In genomic region chr1:58903450-58904298, GRCh38 we compare ENCODE assay signal across 8 cellular contexts.
DNase-seq lines count a peak whose midpoint lies in the region; ATAC-seq, FAIRE-seq and TF ChIP-seq lines count a peak whose summit lies in the region.

No MANE protein-coding gene starts in this region.

- peak overlapping the region; percentile 45 for H3K4me3 ChIP-seq in fibroblast of mammary gland (ENCODE audit: control insufficient read depth, low read depth, low read length)

- H3K27ac Mint-ChIP-seq in activated T-helper 2 cell treated with anti-CD3 and anti-CD28 coated beads, Interferon-gamma antibody, Interleukin-2, Interleukin-4, amounts not matched to agents 10 μg/mL and 5 μg/mL and 100 μg/mL, durations not matched to agents 14 hours and 24 hours and 36 hours, result peak overlapping the region; percentile 79
- peak overlapping the region; percentile 71 to 88 (median 82) for H3K27ac Mint-ChIP-seq in naive thymus-derived CD8-positive, alpha-beta T cell
- peak overlapping the region; percentile 96 for H3K27ac Mint-ChIP-seq in stimulated activated naive B cell treated with anti-CD40 and anti-IgM and Interleukin-4, amounts not matched to agents 10 μg/mL and 1 μg/mL and 100 μg/mL, for 72 hours

- intact Hi-C loops in activated T-helper 2 cell treated with anti-CD3 and anti-CD28 coated beads, Interferon-gamma antibody, Interleukin-2, Interleukin-4, amounts not matched to agents 10 μg/mL and 5 μg/mL and 100 μg/mL, durations not matched to agents 14 hours and 24 hours and 36 hours (cut with micrococcal nuclease), result loop anchor here (1.0 to 5.0 kb wide), 8 partner anchors 19 to 239 kb away; partner anchors contain the start of gene JUN

- ATAC-seq in GM19455 (IDR thresholded peaks at IDR 0.05; ENCODE audit: unreplicated experiment) (peak; percentile 85), HG03571 (IDR thresholded peaks at IDR 0.05; ENCODE audit: unreplicated experiment) (peak; percentile 87)
- peak; percentile 84 to 92 for ATAC-seq in naive thymus-derived CD8-positive, alpha-beta T cell
- peak; percentile 89 to 92 for ATAC-seq in stimulated activated naive B cell treated with anti-CD40 and anti-IgM and Interleukin-4, amounts not matched to agents 10 μg/mL and 1 μg/mL and 100 μg/mL, for 72 hours (replicated peaks)

- DNase-seq in COR-L47 (lab: John Stamatoyannopoulos, UW) (peak; percentile 64), RCC 7860 (ENCODE audit: low spot score) (peak; percentile 84), fibroblast of mammary gland (ENCODE audit: low read depth) (peak; percentile 92)
- peak; percentile 78 for DNase-seq in activated T-helper 2 cell treated with anti-CD3 and anti-CD28 coated beads, Interferon-gamma antibody, Interleukin-2, Interleukin-4, amounts not matched to agents 10 μg/mL and 5 μg/mL and 100 μg/mL, durations not matched to agents 14 hours and 24 hours and 36 hours (ENCODE audit: low spot score)
- DNase-seq in naive thymus-derived CD8-positive, alpha-beta T cell, result peak; percentile 44 to 76 (median 56)
- DNase-seq in stimulated activated naive B cell treated with anti-CD40 and anti-IgM and Interleukin-4, amounts not matched to agents 10 μg/mL and 1 μg/mL and 100 μg/mL, for 72 hours, result peak; percentile 83

- FAIRE-seq in RCC 7860 (lab: Jason Lieb, UNC), result no peak

- H3K9me3 Mint-ChIP-seq in activated T-helper 2 cell treated with anti-CD3 and anti-CD28 coated beads, Interferon-gamma antibody, Interleukin-2, Interleukin-4, amounts not matched to agents 10 μg/mL and 5 μg/mL and 100 μg/mL, durations not matched to agents 14 hours and 24 hours and 36 hours, result no peaks in the 10 kb centered on the region
- H3K9me3 Mint-ChIP-seq in naive thymus-derived CD8-positive, alpha-beta T cell, result no peaks in the 10 kb centered on the region
- no peaks in the 10 kb centered on the region for H3K9me3 Mint-ChIP-seq in stimulated activated naive B cell treated with anti-CD40 and anti-IgM and Interleukin-4, amounts not matched to agents 10 μg/mL and 1 μg/mL and 100 μg/mL, for 72 hours

- TF ChIP-seq CTCF in fibroblast of mammary gland (conservative IDR thresholded peaks at IDR 0.05; ENCODE audit: control insufficient read depth, insufficient read depth, low read depth, low read length), result no peak

- H3K4me1 Mint-ChIP-seq in activated T-helper 2 cell treated with anti-CD3 and anti-CD28 coated beads, Interferon-gamma antibody, Interleukin-2, Interleukin-4, amounts not matched to agents 10 μg/mL and 5 μg/mL and 100 μg/mL, durations not matched to agents 14 hours and 24 hours and 36 hours (ENCODE audit: low read depth), result peaks cover 27% of the 10 kb centered on the region
- peaks cover 6 to 24% (median 17%) of the 10 kb centered on the region in 4 donors for H3K4me1 Mint-ChIP-seq in naive thymus-derived CD8-positive, alpha-beta T cell
- H3K4me1 Mint-ChIP-seq in stimulated activated naive B cell treated with anti-CD40 and anti-IgM and Interleukin-4, amounts not matched to agents 10 μg/mL and 1 μg/mL and 100 μg/mL, for 72 hours, result peaks cover 14 to 26% of the 10 kb centered on the region in 2 donors

- H3K27me3 Mint-ChIP-seq in activated T-helper 2 cell treated with anti-CD3 and anti-CD28 coated beads, Interferon-gamma antibody, Interleukin-2, Interleukin-4, amounts not matched to agents 10 μg/mL and 5 μg/mL and 100 μg/mL, durations not matched to agents 14 hours and 24 hours and 36 hours (ENCODE audit: low read depth), result peaks cover 5% of the 10 kb centered on the region
- H3K27me3 Mint-ChIP-seq in naive thymus-derived CD8-positive, alpha-beta T cell, result no peaks in the 10 kb centered on the region
- H3K27me3 Mint-ChIP-seq in stimulated activated naive B cell treated with anti-CD40 and anti-IgM and Interleukin-4, amounts not matched to agents 10 μg/mL and 1 μg/mL and 100 μg/mL, for 72 hours, result no peaks in the 10 kb centered on the region

- no peaks in the 10 kb centered on the region for H3K36me3 Mint-ChIP-seq in activated T-helper 2 cell treated with anti-CD3 and anti-CD28 coated beads, Interferon-gamma antibody, Interleukin-2, Interleukin-4, amounts not matched to agents 10 μg/mL and 5 μg/mL and 100 μg/mL, durations not matched to agents 14 hours and 24 hours and 36 hours (ENCODE audit: low read depth)
- H3K36me3 Mint-ChIP-seq in naive thymus-derived CD8-positive, alpha-beta T cell, result no peaks in the 10 kb centered on the region
- H3K36me3 Mint-ChIP-seq in stimulated activated naive B cell treated with anti-CD40 and anti-IgM and Interleukin-4, amounts not matched to agents 10 μg/mL and 1 μg/mL and 100 μg/mL, for 72 hours, result no peaks in the 10 kb centered on the region

- H3K4me3 Mint-ChIP-seq in activated T-helper 2 cell treated with anti-CD3 and anti-CD28 coated beads, Interferon-gamma antibody, Interleukin-2, Interleukin-4, amounts not matched to agents 10 μg/mL and 5 μg/mL and 100 μg/mL, durations not matched to agents 14 hours and 24 hours and 36 hours (ENCODE audit: low read depth), result peak overlapping the region; percentile 71
- H3K4me3 Mint-ChIP-seq in naive thymus-derived CD8-positive, alpha-beta T cell, result peak overlapping the region; percentile 70 to 89 (median 82)
- peak overlapping the region; percentile 91 to 94 for H3K4me3 Mint-ChIP-seq in stimulated activated naive B cell treated with anti-CD40 and anti-IgM and Interleukin-4, amounts not matched to agents 10 μg/mL and 1 μg/mL and 100 μg/mL, for 72 hours

- POLR2A ChIA-PET in naive thymus-derived CD8-positive, alpha-beta T cell (lab: Charles Lee), result interaction anchor here (0.8 to 1.1 kb wide), 5 partner anchors 8 to 120 kb away, joined by 3 to 7 read pairs (median 3); partner anchors contain the start of gene JUN

Comparison
In these comparisons a context has a peak if more than half of its experiments do, and no peak if none do; other contexts are left out.
1. Peak in every context shown above with its lines: DNase-seq, ATAC-seq and H3K4me3 ChIP-seq.